ENCODE assay signal across 23 cellular contexts in the genomic region with DNA sequence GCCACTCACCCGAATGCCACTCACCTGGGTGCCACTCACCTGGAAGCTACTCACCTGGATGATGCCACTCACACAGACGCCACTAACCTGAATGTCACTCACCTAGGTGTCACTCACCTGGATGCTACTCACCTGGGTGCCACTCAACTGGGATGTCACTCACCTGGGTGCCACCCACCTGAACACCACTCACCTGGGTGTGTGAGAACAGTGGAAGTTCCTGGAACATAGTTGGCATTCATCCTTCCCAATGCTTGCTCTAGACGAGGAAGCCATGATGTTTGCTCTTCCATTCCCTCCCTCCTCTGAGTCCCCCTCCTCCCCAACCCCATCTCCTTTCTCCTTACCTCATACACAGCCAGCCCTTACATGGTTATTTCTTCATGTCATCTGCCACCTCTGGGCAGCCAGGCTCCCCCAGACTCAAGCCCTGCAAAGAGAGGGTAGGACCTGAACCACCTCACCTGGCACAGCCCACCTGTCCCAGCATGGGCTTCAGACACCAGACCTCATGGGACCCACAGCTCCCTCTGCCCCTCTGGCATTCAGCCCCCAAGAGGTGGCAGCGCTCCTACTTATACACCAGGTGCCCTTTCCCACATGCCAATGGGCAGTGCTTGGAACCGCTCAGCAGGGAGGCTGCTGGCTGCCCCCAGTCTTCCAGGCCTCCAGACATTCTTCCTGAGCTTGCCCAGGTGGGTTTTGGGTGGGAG.
DNase-seq lines count a peak whose midpoint lies in the region; ATAC-seq and FAIRE-seq lines count a peak whose summit lies in the region.
"Had no signal": no experiment of that assay in that cellular context is flagged by ENCODE, and none has a peak within 500 bp of the region (broad histone marks: within the 10 kb centered on the region; RNA-seq: fewer than 3 reads in every experiment).

No MANE protein-coding gene starts in this region.

- H3K36me3 Mint-ChIP-seq in central memory CD8-positive, alpha-beta T cell (ENCODE audit: insufficient read depth) = no peaks in the 10 kb centered on the region
- H3K36me3 Mint-ChIP-seq: CD4-positive, alpha-beta memory T cell; IgD-negative memory B cell had no signal

- no peak overlapping the region for H3K27ac ChIP-seq in trophoblast cell (ENCODE audit: low read depth, low read length)
- H3K27ac ChIP-seq: BLaER1 had no signal

- FAIRE-seq in HTR-8/SVneo (lab: Jason Lieb, UNC) = peak; percentile 13
- FAIRE-seq: A204.1, GM12892, GM18507 had no signal

- H3K4me1 Mint-ChIP-seq in central memory CD8-positive, alpha-beta T cell = peaks cover 4% of the 10 kb centered on the region
- H3K4me1 Mint-ChIP-seq: CD4-positive, alpha-beta memory T cell had no signal

- H3K18ac ChIP-seq in trophoblast cell (ENCODE audit: low read length) = no peak overlapping the region

- H3K4me2 ChIP-seq in trophoblast cell (ENCODE audit: low read length) = no peak overlapping the region
- H3K4me2 ChIP-seq: BLaER1, SK-N-SH had no signal

- H3K36me3 ChIP-seq in trophoblast cell (ENCODE audit: control insufficient read depth in 1 of 2, insufficient read depth in 2 of 2, low read length in 2 of 2) = no peaks in the 10 kb centered on the region
- H3K36me3 ChIP-seq: BLaER1 had no signal

- H3K79me1 ChIP-seq in trophoblast cell (ENCODE audit: low read length) = no peaks in the 10 kb centered on the region

- peaks cover 10% of the 10 kb centered on the region for H3K9me3 Mint-ChIP-seq in central memory CD8-positive, alpha-beta T cell

- no peak for ATAC-seq in central memory CD8-positive, alpha-beta T cell (replicated peaks; ENCODE audit: extremely low read depth, poor library complexity, severe bottlenecking)
- no peak for ATAC-seq in HG02938 (IDR thresholded peaks at IDR 0.05; ENCODE audit: unreplicated experiment)

- peak overlapping the region; percentile 66 for H3K27ac Mint-ChIP-seq in central memory CD8-positive, alpha-beta T cell (ENCODE audit: low read depth)
- H3K27ac Mint-ChIP-seq: CD4-positive, alpha-beta memory T cell; IgD-negative memory B cell had no signal

- no peak overlapping the region for H4K8ac ChIP-seq in trophoblast cell (ENCODE audit: low read depth, low read length)

- H3K4me1 ChIP-seq in trophoblast cell (ENCODE audit: control insufficient read depth in 1 of 2, insufficient read depth in 2 of 2, low read length in 2 of 2) = peaks cover 0 to 3% of the 10 kb centered on the region in 2 experiments
- H3K4me1 ChIP-seq: BLaER1 had no signal

- H3K23ac ChIP-seq in trophoblast cell (ENCODE audit: low read length) = peak overlapping the region; percentile 33

- H3K79me2 ChIP-seq in trophoblast cell (ENCODE audit: control insufficient read depth, insufficient read depth, low read length, poor library complexity) = no peaks in the 10 kb centered on the region

- no peak overlapping the region for H3K4ac ChIP-seq in trophoblast cell (ENCODE audit: low read depth, low read length)

- no peak overlapping the region for H4K91ac ChIP-seq in trophoblast cell (ENCODE audit: low read depth, low read length)

- H3K27me3 Mint-ChIP-seq in central memory CD8-positive, alpha-beta T cell = peaks cover 65% of the 10 kb centered on the region

- H3K9me3 ChIP-seq in trophoblast cell (ENCODE audit: insufficient read depth, low read depth, low read length) = peaks cover 4% of the 10 kb centered on the region
- H3K9me3 ChIP-seq: BLaER1, SK-N-SH had no signal

- H3K4me3 Mint-ChIP-seq in central memory CD8-positive, alpha-beta T cell = no peak overlapping the region
- H3K4me3 Mint-ChIP-seq: IgD-negative memory B cell had no signal

- no CpG with 5 or more reads among the region's 5 CpGs for WGBS in trophoblast cell (ENCODE audit: extremely low coverage, insufficient coverage, insufficient read length)

- H2AK5ac ChIP-seq in trophoblast cell (ENCODE audit: low read length) = no peak overlapping the region

- H2AFZ ChIP-seq in trophoblast cell (ENCODE audit: insufficient read depth, low read length, poor library complexity) = no peak overlapping the region

- no peak overlapping the region for H3K14ac ChIP-seq in trophoblast cell (ENCODE audit: low read length)

- no peak overlapping the region for H3K4me3 ChIP-seq in trophoblast cell (ENCODE audit: low read depth, low read length)
- H3K4me3 ChIP-seq: BLaER1 had no signal

- DNase-seq in EH (ENCODE audit: low read depth) (peak; percentile 29), HTR-8/SVneo (ENCODE audit: insufficient read length, low spot score) (no peak), trophoblast cell (no peak), foreskin melanocyte (no peak), NCI-H526 (lab: John Stamatoyannopoulos, UW) (no peak), NCI-H524 (lab: John Stamatoyannopoulos, UW) (no peak)
- DNase-seq in central memory CD8-positive, alpha-beta T cell (ENCODE audit: low spot score in 2 of 2) = no peak
- DNase-seq: CD4-positive, alpha-beta memory T cell; DMS153; H7; MM.1S; NCI-H1417 treated with DMSO at 0.1 percent for 48 hours; NCI-H2029 treated with DMSO at 0.1 percent for 48 hours; NCI-H2171 treated with DMSO at 0.1 percent for 48 hours; NCI-H446; SHP77; SK-N-SH had no signal

- no peak overlapping the region for H4K12ac ChIP-seq in trophoblast cell (ENCODE audit: low read depth, low read length)

- H2BK120ac ChIP-seq in trophoblast cell (ENCODE audit: insufficient read depth, low read length, poor library complexity) = no peak overlapping the region

- no peak overlapping the region for H2BK5ac ChIP-seq in trophoblast cell (ENCODE audit: low read depth, low read length, poor library complexity)

- H3K9ac ChIP-seq in trophoblast cell (ENCODE audit: low read length) = no peak overlapping the region
- H3K9ac ChIP-seq: BLaER1, SK-N-SH had no signal

- H2BK12ac ChIP-seq in trophoblast cell (ENCODE audit: low read length) = no peak overlapping the region

- H3K27me3 ChIP-seq in trophoblast cell (ENCODE audit: insufficient read depth, low read length) = no peaks in the 10 kb centered on the region
